ENCODE assay signal across 8 cellular contexts in the genomic region with DNA sequence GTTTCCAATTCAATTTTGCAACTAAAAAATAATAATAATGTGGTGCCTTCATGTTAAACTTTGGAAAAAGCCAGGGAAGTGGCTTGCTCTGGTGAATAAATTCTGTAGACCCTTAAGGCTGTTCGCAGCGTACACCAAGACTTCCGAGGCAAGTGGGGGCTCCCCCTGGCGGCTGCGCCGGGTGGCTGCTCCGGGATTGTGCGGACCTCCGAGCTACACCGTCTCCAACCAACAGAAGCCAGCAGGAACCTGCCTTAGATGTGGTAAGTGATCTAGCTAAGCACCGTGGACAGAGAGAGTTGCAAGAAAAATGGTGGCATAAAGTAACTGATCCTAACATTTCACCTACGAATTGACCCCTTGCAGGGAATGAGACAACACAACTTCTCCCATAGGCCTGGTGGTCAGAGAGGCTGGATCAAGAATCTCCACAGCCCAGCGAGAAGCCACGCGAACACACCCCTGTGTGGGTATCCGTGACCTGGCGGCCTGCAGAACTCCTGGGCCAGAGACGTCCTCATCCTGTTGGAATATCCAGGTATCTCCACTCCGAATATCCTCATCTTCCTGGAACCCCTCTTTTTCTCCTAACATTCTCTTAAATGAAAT.
DNase-seq lines count a peak whose midpoint lies in the region; ATAC-seq and TF ChIP-seq lines count a peak whose summit lies in the region.

No MANE protein-coding gene starts in this region.

- H3K9me3 ChIP-seq in ES-I3 (ENCODE audit: control insufficient read depth, insufficient read depth, low read length) (peaks cover 9% of the 10 kb centered on the region; the same call in 1 of the 2 replicates), esophagus muscularis mucosa (peaks cover 0 to 11% (median 6%) of the 10 kb centered on the region in 4 donors), muscle layer of colon (ENCODE audit: low read length) (no peaks in the 10 kb centered on the region), T-helper 17 cell (ENCODE audit: control insufficient read depth, low read length, poor library complexity, severe bottlenecking) (no peaks in the 10 kb centered on the region)

- DNase-seq in GOT3 (lab: John Stamatoyannopoulos, UW) (peak; percentile 49), NB4 (ENCODE audit: low read depth) (peak; percentile 67), esophagus muscularis mucosa (ENCODE audit: extremely low spot score) (peak; percentile 92), T-helper 17 cell (no peak)
- DNase-seq in activated CD8-positive, alpha-beta memory T cell treated with anti-CD3 and anti-CD28 coated beads for 48 hours (ENCODE audit: low read depth in 2 of 3, low spot score in 2 of 3), result peak; percentile 10 to 57 (median 23)
- DNase-seq in stimulated activated CD8-positive, alpha-beta memory T cell treated with anti-CD3 and anti-CD28 coated beads, Interleukin-7, amount 100 ng/mL, for 48 hours (ENCODE audit: extremely low read depth in 1 of 2, low read depth in 1 of 2), result peak; percentile 25 to 36

- H3K27ac Mint-ChIP-seq in T-helper 17 cell, result no peak overlapping the region

- no peak for ATAC-seq in T-helper 17 cell

- H3K36me3 ChIP-seq in ES-I3 (ENCODE audit: insufficient read depth, low read length) (no peaks in the 10 kb centered on the region), esophagus muscularis mucosa (no peaks in the 10 kb centered on the region), muscle layer of colon (ENCODE audit: insufficient read depth, low read length) (no peaks in the 10 kb centered on the region)

- H3K4me3 Mint-ChIP-seq in T-helper 17 cell, result no peak overlapping the region

- intact Hi-C loops in esophagus muscularis mucosa (cut with DNase I), result loop anchor here (2.0 to 5.0 kb wide), 2 partner anchors 111 to 213 kb away; no protein-coding TSS in a partner anchor

- H3K27ac ChIP-seq in esophagus muscularis mucosa (replicated peaks in 1 of 4) (peak overlapping the region in 1 of 4 donors; percentile 22), muscle layer of colon (ENCODE audit: low read depth, low read length) (peak overlapping the region; percentile 52)

- TF ChIP-seq POLR2A in NB4 (IDR thresholded peaks at IDR 0.05; ENCODE audit: extremely low read depth, insufficient read length), result no peak
- TF ChIP-seq POLR2A in esophagus muscularis mucosa (IDR thresholded peaks at IDR 0.05; ENCODE audit: low read depth), result no peak

- H3K27me3 Mint-ChIP-seq in T-helper 17 cell, result peaks cover 20% of the 10 kb centered on the region

- TF ChIP-seq CTCF in NB4 (IDR thresholded peaks at IDR 0.05; ENCODE audit: low read depth, low read length) (peak; percentile 96), esophagus muscularis mucosa (IDR thresholded peaks at IDR 0.05) (peak; percentile 83 to 92 (median 90))

- 32% methylated on average over 19 of the region's 19 CpGs for WGBS in esophagus muscularis mucosa

- H3K27me3 ChIP-seq in esophagus muscularis mucosa (no peaks in the 10 kb centered on the region), muscle layer of colon (ENCODE audit: control insufficient read depth in 1 of 2, insufficient read depth in 2 of 2, low read length in 2 of 2) (no peaks in the 10 kb centered on the region)

- H3K4me1 ChIP-seq in ES-I3 (ENCODE audit: insufficient read depth, low read length) (no peaks in the 10 kb centered on the region), esophagus muscularis mucosa (peaks cover 0 to 12% (median 4%) of the 10 kb centered on the region in 4 donors), muscle layer of colon (ENCODE audit: insufficient read depth, low read length) (no peaks in the 10 kb centered on the region)

- H3K9ac ChIP-seq in ES-I3 (ENCODE audit: low read depth, low read length), result peak overlapping the region; percentile 74
- no peak overlapping the region for H3K9ac ChIP-seq in muscle layer of colon (ENCODE audit: low read length)

- no peak for TF ChIP-seq EP300 in esophagus muscularis mucosa (IDR thresholded peaks at IDR 0.05)

- H3K36me3 Mint-ChIP-seq in T-helper 17 cell (ENCODE audit: low read depth), result no peaks in the 10 kb centered on the region

- no peaks in the 10 kb centered on the region for H3K4me1 Mint-ChIP-seq in T-helper 17 cell

- H3K4me3 ChIP-seq in NB4 (ENCODE audit: low read depth, low read length) (no peak overlapping the region), esophagus muscularis mucosa (peak overlapping the region; percentile 45 to 51 (median 48)), muscle layer of colon (ENCODE audit: low read depth in 1 of 2, low read length in 2 of 2) (peak overlapping the region; percentile 13 to 28)

Comparison
In these comparisons a context has a peak if more than half of its experiments do, and no peak if none do; other contexts are left out.
1. DNase-seq: peak in GOT3 (single experiment), NB4 (single experiment), activated CD8-positive, alpha-beta memory T cell treated with anti-CD3 and anti-CD28 coated beads for 48 hours (3 of 3), esophagus muscularis mucosa (single experiment) and stimulated activated CD8-positive, alpha-beta memory T cell treated with anti-CD3 and anti-CD28 coated beads, Interleukin-7, amount 100 ng/mL, for 48 hours (2 of 2); none in T-helper 17 cell (0 of 3).